Comparison of ENCODE assay signal across 8 cellular contexts in the genomic region with DNA sequence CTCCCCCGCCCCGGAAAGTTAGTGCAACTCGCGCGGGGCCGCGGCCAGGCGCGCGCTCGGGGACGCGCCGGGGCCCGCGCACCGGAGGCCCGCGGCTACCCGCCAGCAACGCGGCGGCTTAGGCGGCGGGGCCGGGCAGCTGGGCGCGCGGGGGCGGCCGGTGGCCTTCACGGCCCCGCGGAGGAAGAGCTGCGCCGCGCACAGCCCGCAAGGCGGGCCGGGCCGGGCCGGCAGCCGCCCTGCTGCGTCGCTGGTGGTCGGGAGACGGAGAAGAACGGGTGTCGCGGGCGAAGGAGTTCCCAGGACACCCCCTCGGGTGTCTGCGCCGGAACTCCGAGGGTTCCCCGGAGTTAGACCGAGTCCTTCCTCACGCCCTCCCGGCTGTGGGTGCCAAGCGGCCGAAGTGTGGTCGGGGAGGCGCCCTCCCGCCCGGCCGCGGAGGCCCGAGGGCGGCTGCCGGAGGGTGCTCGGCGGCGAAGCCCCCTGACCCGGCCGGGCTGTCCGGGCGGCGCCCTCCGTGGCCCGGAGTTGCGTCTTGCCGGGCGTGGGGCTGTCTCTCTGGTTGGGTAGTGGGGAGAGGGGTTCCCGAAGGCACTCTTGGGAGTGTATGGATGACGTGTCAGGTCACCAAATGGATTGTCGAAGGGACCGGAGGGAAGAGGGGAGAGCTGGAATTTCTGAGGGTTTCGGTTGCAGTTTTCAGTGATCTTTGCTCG. TPM values are rescaled to one million over a fixed set of nuclear protein-coding genes. Genes with fewer than 3 reads are reported as not detected.
DNase-seq lines count a peak whose midpoint lies in the region; ATAC-seq and TF ChIP-seq lines count a peak whose summit lies in the region.

No MANE protein-coding gene starts in this region.

- H3K27ac ChIP-seq in ectodermal cell (ENCODE audit: insufficient read depth, low read depth, low read length, poor library complexity, severe bottlenecking) = peak overlapping the region; percentile 92

- ATAC-seq in HG02870 (IDR thresholded peaks at IDR 0.05; ENCODE audit: unreplicated experiment) (peak; percentile 24), WTC11 (peak; percentile 64)

- intact Hi-C loops in lower leg skin (cut with DNase I; ENCODE audit: low total_unique reads) = no loop called here

- H3K27me3 ChIP-seq in ectodermal cell (ENCODE audit: control insufficient read depth, insufficient read depth, low read length, poor library complexity, severe bottlenecking) = no peaks in the 10 kb centered on the region

- POLR2A ChIA-PET in WTC11 (lab: Charles Lee) = interaction anchor here (0.6 to 1.4 kb wide), 4 partner anchors 16 to 126 kb away, joined by 3 to 5 read pairs (median 3); no protein-coding TSS in a partner anchor

- H3K4me3 Mint-ChIP-seq in WTC11 = peak overlapping the region; percentile 95

- DNase-seq in ACHN (peak; percentile 92), GM13977 (ENCODE audit: low spot score) (peak; percentile 76), NCI-H2029 treated with DMSO at 0.1 percent for 48 hours (lab: John Stamatoyannopoulos, UW) (peak; percentile 38), WTC11 (ENCODE audit: low spot score) (peak; percentile 54), lower leg skin (ENCODE audit: low spot score in 2 of 2) (peak; percentile 50 to 88)
- peak; percentile 7 to 24 for DNase-seq in stimulated activated CD8-positive, alpha-beta memory T cell treated with anti-CD3 and anti-CD28 coated beads, Interleukin-2, amount 100 ng/mL, for 1 hour (ENCODE audit: low read depth in 2 of 2)

- peaks cover 4% of the 10 kb centered on the region for H3K27me3 Mint-ChIP-seq in WTC11 (ENCODE audit: low read depth)

- peaks cover 51% of the 10 kb centered on the region for H3K4me1 Mint-ChIP-seq in WTC11

- CTCF ChIA-PET in WTC11 (lab: Charles Lee) = interaction anchor here (0.8 to 1.4 kb wide), 6 partner anchors 11 to 174 kb away, joined by 3 to 5 read pairs (median 4); no protein-coding TSS in a partner anchor

- H3K27ac Mint-ChIP-seq in WTC11 = peak overlapping the region; percentile 100

- no peaks in the 10 kb centered on the region for H3K9me3 ChIP-seq in ectodermal cell (ENCODE audit: control insufficient read depth, low read length)

- 0% methylated on average over 89 of the region's 89 CpGs for WGBS in ectodermal cell, 2 experiments
- 0% methylated on average over 16 to 27 of the region's 89 CpGs for WGBS in lower leg skin, 2 donors

- TF ChIP-seq CTCF in GM13977 (IDR thresholded peaks at IDR 0.05; ENCODE audit: extremely low read depth, insufficient read depth, missing control alignments) (no peak), WTC11 (IDR thresholded peaks at IDR 0.05) (no peak), lower leg skin (IDR thresholded peaks at IDR 0.05) (no peak)

- H3K4me1 ChIP-seq in ectodermal cell (ENCODE audit: control insufficient read depth, insufficient read depth, low read length) = peaks cover 5% of the 10 kb centered on the region

- 0 out of 2 replicates have a peak, but pooled peaks cover 2% of the 10 kb centered on the region for H3K36me3 Mint-ChIP-seq in WTC11

- H3K36me3 ChIP-seq in ectodermal cell (ENCODE audit: control insufficient read depth, insufficient read depth, low read length) = no peaks in the 10 kb centered on the region

- no peaks in the 10 kb centered on the region for H3K9me3 Mint-ChIP-seq in WTC11

- in situ Hi-C loops in ACHN (cut with HindIII; ENCODE audit: low pct_ligation_motif_present, low pct_unique_long_range_greater_than_20kb, low sequenced_read_pairs) = no loop called here
- in situ Hi-C loops in GM13977 (cut with MboI; ENCODE audit: low pct_unique_long_range_greater_than_20kb, low sequenced_read_pairs, unreplicated experiment) = no loop called here

- H3K4me3 ChIP-seq in ectodermal cell (ENCODE audit: insufficient read depth, low read depth, low read length) (peak overlapping the region; percentile 88), lower leg skin (ENCODE audit: low read depth, poor library complexity, severe bottlenecking) (peak overlapping the region; percentile 94)

- TF ChIP-seq POLR2A in lower leg skin (IDR thresholded peaks at IDR 0.05) = no peak

TF ChIP-seq in WTC11, 78 proteins besides CTCF, POLR2A, EP300 and RAD21 (continues in another document):
- TF ChIP-seq ZBTB21 (CRISPR knock-in tag; IDR thresholded peaks at IDR 0.05; ENCODE audit: borderline replicate concordance) = no peak
- TF ChIP-seq, protein P1, sequence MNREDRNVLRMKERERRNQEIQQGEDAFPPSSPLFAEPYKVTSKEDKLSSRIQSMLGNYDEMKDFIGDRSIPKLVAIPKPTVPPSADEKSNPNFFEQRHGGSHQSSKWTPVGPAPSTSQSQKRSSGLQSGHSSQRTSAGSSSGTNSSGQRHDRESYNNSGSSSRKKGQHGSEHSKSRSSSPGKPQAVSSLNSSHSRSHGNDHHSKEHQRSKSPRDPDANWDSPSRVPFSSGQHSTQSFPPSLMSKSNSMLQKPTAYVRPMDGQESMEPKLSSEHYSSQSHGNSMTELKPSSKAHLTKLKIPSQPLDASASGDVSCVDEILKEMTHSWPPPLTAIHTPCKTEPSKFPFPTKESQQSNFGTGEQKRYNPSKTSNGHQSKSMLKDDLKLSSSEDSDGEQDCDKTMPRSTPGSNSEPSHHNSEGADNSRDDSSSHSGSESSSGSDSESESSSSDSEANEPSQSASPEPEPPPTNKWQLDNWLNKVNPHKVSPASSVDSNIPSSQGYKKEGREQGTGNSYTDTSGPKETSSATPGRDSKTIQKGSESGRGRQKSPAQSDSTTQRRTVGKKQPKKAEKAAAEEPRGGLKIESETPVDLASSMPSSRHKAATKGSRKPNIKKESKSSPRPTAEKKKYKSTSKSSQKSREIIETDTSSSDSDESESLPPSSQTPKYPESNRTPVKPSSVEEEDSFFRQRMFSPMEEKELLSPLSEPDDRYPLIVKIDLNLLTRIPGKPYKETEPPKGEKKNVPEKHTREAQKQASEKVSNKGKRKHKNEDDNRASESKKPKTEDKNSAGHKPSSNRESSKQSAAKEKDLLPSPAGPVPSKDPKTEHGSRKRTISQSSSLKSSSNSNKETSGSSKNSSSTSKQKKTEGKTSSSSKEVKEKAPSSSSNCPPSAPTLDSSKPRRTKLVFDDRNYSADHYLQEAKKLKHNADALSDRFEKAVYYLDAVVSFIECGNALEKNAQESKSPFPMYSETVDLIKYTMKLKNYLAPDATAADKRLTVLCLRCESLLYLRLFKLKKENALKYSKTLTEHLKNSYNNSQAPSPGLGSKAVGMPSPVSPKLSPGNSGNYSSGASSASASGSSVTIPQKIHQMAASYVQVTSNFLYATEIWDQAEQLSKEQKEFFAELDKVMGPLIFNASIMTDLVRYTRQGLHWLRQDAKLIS (CRISPR knock-in tag; IDR thresholded peaks at IDR 0.05; ENCODE audit: borderline replicate concordance) = no peak
- no peak; the same call in 1 of the 2 replicates for TF ChIP-seq TEAD1 (CRISPR knock-in tag; IDR thresholded peaks at IDR 0.05)
- TF ChIP-seq, protein P2, sequence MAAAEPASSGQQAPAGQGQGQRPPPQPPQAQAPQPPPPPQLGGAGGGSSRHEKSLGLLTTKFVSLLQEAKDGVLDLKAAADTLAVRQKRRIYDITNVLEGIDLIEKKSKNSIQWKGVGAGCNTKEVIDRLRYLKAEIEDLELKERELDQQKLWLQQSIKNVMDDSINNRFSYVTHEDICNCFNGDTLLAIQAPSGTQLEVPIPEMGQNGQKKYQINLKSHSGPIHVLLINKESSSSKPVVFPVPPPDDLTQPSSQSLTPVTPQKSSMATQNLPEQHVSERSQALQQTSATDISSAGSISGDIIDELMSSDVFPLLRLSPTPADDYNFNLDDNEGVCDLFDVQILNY (CRISPR knock-in tag; IDR thresholded peaks at IDR 0.05) = 0 out of 2 replicates have a peak, but pooled peaks have one; percentile 26
- TF ChIP-seq, protein P3, sequence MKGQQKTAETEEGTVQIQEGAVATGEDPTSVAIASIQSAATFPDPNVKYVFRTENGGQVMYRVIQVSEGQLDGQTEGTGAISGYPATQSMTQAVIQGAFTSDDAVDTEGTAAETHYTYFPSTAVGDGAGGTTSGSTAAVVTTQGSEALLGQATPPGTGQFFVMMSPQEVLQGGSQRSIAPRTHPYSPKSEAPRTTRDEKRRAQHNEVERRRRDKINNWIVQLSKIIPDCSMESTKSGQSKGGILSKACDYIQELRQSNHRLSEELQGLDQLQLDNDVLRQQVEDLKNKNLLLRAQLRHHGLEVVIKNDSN (CRISPR knock-in tag; IDR thresholded peaks at IDR 0.05) = no peak
- TF ChIP-seq, protein P4, sequence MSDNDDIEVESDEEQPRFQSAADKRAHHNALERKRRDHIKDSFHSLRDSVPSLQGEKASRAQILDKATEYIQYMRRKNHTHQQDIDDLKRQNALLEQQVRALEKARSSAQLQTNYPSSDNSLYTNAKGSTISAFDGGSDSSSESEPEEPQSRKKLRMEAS (CRISPR knock-in tag; IDR thresholded peaks at IDR 0.05) = 0 out of 2 replicates have a peak, but pooled peaks have one; percentile 69
- no peak for TF ChIP-seq HMGA2 (CRISPR knock-in tag; IDR thresholded peaks at IDR 0.05)
- TF ChIP-seq, protein P5, sequence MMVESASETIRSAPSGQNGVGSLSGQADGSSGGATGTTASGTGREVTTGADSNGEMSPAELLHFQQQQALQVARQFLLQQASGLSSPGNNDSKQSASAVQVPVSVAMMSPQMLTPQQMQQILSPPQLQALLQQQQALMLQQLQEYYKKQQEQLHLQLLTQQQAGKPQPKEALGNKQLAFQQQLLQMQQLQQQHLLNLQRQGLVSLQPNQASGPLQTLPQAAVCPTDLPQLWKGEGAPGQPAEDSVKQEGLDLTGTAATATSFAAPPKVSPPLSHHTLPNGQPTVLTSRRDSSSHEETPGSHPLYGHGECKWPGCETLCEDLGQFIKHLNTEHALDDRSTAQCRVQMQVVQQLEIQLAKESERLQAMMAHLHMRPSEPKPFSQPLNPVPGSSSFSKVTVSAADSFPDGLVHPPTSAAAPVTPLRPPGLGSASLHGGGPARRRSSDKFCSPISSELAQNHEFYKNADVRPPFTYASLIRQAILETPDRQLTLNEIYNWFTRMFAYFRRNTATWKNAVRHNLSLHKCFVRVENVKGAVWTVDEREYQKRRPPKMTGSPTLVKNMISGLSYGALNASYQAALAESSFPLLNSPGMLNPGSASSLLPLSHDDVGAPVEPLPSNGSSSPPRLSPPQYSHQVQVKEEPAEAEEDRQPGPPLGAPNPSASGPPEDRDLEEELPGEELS (CRISPR knock-in tag; IDR thresholded peaks at IDR 0.05) = 0 out of 2 replicates have a peak, but pooled peaks have one; percentile 31

RNA-seq across cellular contexts. Expression of a gene that starts 0.6 kb away (rescaled TPM):
- total RNA-seq in WTC11 (2021) (9.0 to 12.4 TPM (median 10.3 TPM) in 3 replicates), lower leg skin (10 to 100 TPM; 10.8 to 17.1 (median 11.4) TPM)
- 8.7 TPM for polyA plus RNA-seq in ectodermal cell (2013, experiment 1 of 4)
- polyA plus RNA-seq in ectodermal cell (2013, experiment 2 of 4) = 10.1 TPM
- 7.3 TPM for polyA plus RNA-seq in ectodermal cell (2013, experiment 3 of 4)
- 10.2 TPM for polyA plus RNA-seq in ectodermal cell (2013, experiment 4 of 4)

Comparison
In these comparisons a context has a peak if more than half of its experiments do, and no peak if none do; other contexts are left out.
1. Peak in every context shown above with its lines: DNase-seq, ATAC-seq, H3K4me3 ChIP-seq and H3K27ac ChIP-seq.
2. DNase-seq: peak in every context shown above with its lines; median percentile 92 in ACHN; 76 in GM13977; 69 in lower leg skin; 54 in WTC11; 38 in NCI-H2029 treated with DMSO at 0.1 percent for 48 hours; 16 in stimulated activated CD8-positive, alpha-beta memory T cell treated with anti-CD3 and anti-CD28 coated beads, Interleukin-2, amount 100 ng/mL, for 1 hour.